ENCODE assay signal across 15 cellular contexts in the genomic region with DNA sequence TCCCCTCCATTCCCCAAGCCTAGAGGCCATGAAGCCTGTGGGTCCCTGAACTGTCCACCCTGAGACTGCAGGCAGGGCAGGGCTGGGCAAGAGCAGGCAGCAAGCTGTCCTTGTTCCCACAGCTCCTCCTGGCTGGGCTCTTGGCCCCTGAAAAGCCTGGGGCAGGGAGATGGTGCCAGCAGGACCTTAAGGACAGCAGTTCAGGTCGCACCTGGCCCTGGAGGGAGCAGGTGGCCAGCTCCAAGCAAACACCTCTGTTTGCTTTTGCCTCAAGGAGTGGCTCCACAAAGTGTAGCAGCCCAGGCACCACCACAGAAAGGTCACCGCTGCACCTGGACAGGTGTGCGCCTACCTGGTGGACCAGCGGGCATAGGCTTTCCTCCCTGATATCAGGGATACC.
"Had no signal": no experiment of that assay in that cellular context is flagged by ENCODE, and none has a peak within 500 bp of the region (broad histone marks: within the 10 kb centered on the region; RNA-seq: fewer than 3 reads in every experiment).

No MANE protein-coding gene starts in this region.

- DNase-seq: activated CD4-positive, alpha-beta T cell treated with anti-CD3 and anti-CD28 coated beads for 48 hours; activated CD8-positive, alpha-beta memory T cell treated with anti-CD3 and anti-CD28 coated beads, Interleukin-2, amount 50 U/mL, for 48 hours; activated CD8-positive, alpha-beta T cell treated with anti-CD3 and anti-CD28 coated beads, Interleukin-2, amount 10 ng/mL, durations not matched to agents 7 days and 5 days; activated naive CD4-positive, alpha-beta T cell; aorta; lower lobe of right lung; midbrain; naive B cell; posterior cingulate gyrus; trophoblast cell had no signal

- H3K4me3 ChIP-seq: esophagus muscularis mucosa, lower lobe of right lung, smooth muscle cell had no signal

- H3K36me3 ChIP-seq: esophagus muscularis mucosa, lower lobe of right lung had no signal

- H3K9me3 ChIP-seq: esophagus muscularis mucosa, lower lobe of right lung had no signal

- H3K4me1 ChIP-seq: lower lobe of right lung had no signal

- H3K27ac ChIP-seq: esophagus muscularis mucosa, lower lobe of right lung had no signal

- ATAC-seq: activated CD8-positive, alpha-beta T cell treated with anti-CD3 and anti-CD28 coated beads, Interleukin-2, amount 10 ng/mL, durations not matched to agents 7 days and 5 days; right cardiac atrium; stimulated activated memory B cell treated with anti-CD40 and anti-IgM and Interleukin-4, amounts not matched to agents 10 μg/mL and 1 μg/mL and 100 μg/mL, for 72 hours; WTC11 had no signal

- H3K4me2 ChIP-seq: smooth muscle cell had no signal
